Comparison of ENCODE assay signal across 1 cellular context in the genomic region with DNA sequence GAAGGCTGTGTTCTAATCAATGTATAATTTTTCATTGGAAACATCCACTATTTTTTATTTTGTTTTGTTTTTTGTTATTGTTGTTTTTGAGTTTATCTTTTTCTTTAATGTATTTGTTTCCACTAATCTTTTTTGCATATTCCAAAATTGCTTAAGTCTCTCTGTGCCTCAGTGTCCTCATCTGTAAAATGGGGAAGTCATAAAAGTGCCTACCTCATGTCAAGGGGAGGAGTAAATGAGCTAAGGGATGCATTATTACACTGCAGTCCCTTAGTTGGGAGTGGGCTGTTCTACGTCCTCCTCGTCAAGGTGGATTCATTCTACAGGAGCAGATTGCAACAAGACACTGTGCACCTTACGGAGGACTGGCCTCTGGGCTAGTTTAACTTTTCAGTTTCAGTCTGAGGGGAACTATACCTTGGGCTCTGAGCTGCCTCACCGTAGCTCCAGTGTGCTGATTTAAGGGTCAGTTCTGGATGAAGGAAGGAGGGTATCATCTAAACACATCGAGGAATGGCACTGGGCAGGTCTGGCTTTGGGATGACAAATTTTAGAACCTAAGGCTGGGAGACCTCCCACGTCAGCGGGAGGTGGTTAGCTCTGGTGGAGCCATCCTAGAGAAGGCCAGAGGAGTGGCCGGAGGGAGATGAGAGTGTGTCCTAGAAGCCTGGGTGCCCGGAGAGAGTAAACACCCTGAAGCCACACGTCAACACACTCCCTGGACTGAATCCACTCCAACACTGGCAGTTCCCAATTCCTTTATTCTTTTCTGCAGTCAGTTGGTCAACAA.
A peak's percentile ranks its signal among the peaks of the same experiment; 100 is the strongest.
TF ChIP-seq lines count a peak whose summit lies in the region.

No MANE protein-coding gene starts in this region.

TF ChIP-seq in HepG2, 621 proteins besides CTCF, POLR2A, EP300 and RAD21:
- TF ChIP-seq ZNF629 (CRISPR knock-in tag; conservative IDR thresholded peaks at IDR 0.05): peak; percentile 81
- no peak for TF ChIP-seq MTA3 (CRISPR knock-in tag; IDR thresholded peaks at IDR 0.05)
- 0 out of 2 replicates have a peak, but pooled peaks have one; percentile 21 for TF ChIP-seq FOXA3 (CRISPR knock-in tag; IDR thresholded peaks at IDR 0.05)
